10 cellular contexts compared by ENCODE assay signal in the genomic region with DNA sequence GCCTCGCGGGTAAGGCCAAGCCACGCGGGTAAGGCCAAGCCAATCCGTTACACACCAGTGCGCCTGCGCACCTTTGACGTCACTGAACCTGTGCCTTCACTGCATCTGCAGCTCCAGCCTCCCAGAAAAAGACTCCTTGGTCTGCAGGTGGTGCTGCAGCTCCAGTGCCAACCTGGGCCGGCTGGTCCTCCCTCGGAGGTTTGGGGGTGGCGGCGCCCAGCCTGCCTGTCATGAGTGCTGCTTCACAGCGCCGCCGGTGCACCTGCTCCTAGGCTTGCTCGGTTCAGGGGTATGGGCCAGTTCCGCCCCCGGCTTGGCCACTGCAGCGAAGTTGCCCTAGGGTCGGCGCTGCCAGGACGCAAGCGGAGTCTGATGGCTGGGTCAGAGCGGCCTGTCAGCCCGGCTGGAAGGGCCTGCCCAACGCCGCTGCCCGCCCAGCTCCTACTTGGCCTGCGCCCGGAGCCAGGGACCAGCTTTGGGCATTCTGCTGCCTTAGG.
DNase-seq lines count a peak whose midpoint lies in the region; ATAC-seq and TF ChIP-seq lines count a peak whose summit lies in the region.
"Had no signal": no experiment of that assay in that cellular context is flagged by ENCODE, and none has a peak within 500 bp of the region (broad histone marks: within the 10 kb centered on the region; RNA-seq: fewer than 3 reads in every experiment).

No MANE protein-coding gene starts in this region.

- H3K27me3 ChIP-seq in H7 (ENCODE audit: control insufficient read depth, insufficient read depth, low read length) = no peaks in the 10 kb centered on the region
- H3K27me3 ChIP-seq in heart left ventricle = peaks cover 0 to 6% (median 0%) of the 10 kb centered on the region in 9 donors
- no peaks in the 10 kb centered on the region for H3K27me3 ChIP-seq in endodermal cell (ENCODE audit: control insufficient read depth, insufficient read depth, low read length, poor library complexity, severe bottlenecking)
- no peaks in the 10 kb centered on the region for H3K27me3 ChIP-seq in gastrocnemius medialis

- TF ChIP-seq POLR2A in heart left ventricle (IDR thresholded peaks at IDR 0.05) (no peak), gastrocnemius medialis (IDR thresholded peaks at IDR 0.05) (no peak)

- peaks cover 13% of the 10 kb centered on the region for H3K27me3 Mint-ChIP-seq in activated T-cell treated with anti-CD3 and anti-CD28 coated beads, Interleukin-2, amount 50 U/mL, for 4 hours (ENCODE audit: low read depth)
- H3K27me3 Mint-ChIP-seq in endodermal cell (ENCODE audit: insufficient read depth) = no peaks in the 10 kb centered on the region

- TF ChIP-seq CTCF in heart left ventricle (IDR thresholded peaks at IDR 0.05) (peak in 4 of 12 donors; percentile 9 to 19 (median 16)), endodermal cell (conservative IDR thresholded peaks at IDR 0.05) (no peak), gastrocnemius medialis (IDR thresholded peaks at IDR 0.05 in 4 of 5, conservative IDR thresholded peaks at IDR 0.05 in 1 of 5) (no peak)

- H3K4me3 Mint-ChIP-seq in activated T-cell treated with anti-CD3 and anti-CD28 coated beads, Interleukin-2, amount 50 U/mL, for 4 hours = no peak overlapping the region
- no peak overlapping the region for H3K4me3 Mint-ChIP-seq in endodermal cell
- H3K4me3 Mint-ChIP-seq: T-helper 1 cell treated with Interleukin-12 subunit alpha and Interleukin-12 subunit beta and Interleukin-4 antibody, amounts not matched to agents 30 μg/mL and 1 μg/mL, for 36 hours had no signal

- H3K36me3 ChIP-seq in H7 (replicated peaks; ENCODE audit: control insufficient read depth, insufficient read depth, low read length) = peaks cover 1% of the 10 kb centered on the region; the same call in 1 of the 2 replicates
- H3K36me3 ChIP-seq in heart left ventricle = no peaks in the 10 kb centered on the region
- no peaks in the 10 kb centered on the region for H3K36me3 ChIP-seq in endodermal cell (ENCODE audit: control insufficient read depth, insufficient read depth, low read length)
- no peaks in the 10 kb centered on the region for H3K36me3 ChIP-seq in gastrocnemius medialis

- H3K4me1 ChIP-seq in heart left ventricle (no peaks in the 10 kb centered on the region), endodermal cell (ENCODE audit: control insufficient read depth, insufficient read depth, low read length) (no peaks in the 10 kb centered on the region), gastrocnemius medialis (peaks cover 0 to 5% of the 10 kb centered on the region in 2 donors)

- H3K9me3 Mint-ChIP-seq in activated T-cell treated with anti-CD3 and anti-CD28 coated beads, Interleukin-2, amount 50 U/mL, for 4 hours = no peaks in the 10 kb centered on the region
- no peaks in the 10 kb centered on the region for H3K9me3 Mint-ChIP-seq in endodermal cell
- H3K9me3 Mint-ChIP-seq: T-helper 1 cell treated with Interleukin-12 subunit alpha and Interleukin-12 subunit beta and Interleukin-4 antibody, amounts not matched to agents 30 μg/mL and 1 μg/mL, for 36 hours had no signal

- H3K4me3 ChIP-seq in H7 (ENCODE audit: insufficient read depth, low read depth, low read length) (no peak overlapping the region), heart left ventricle (peak overlapping the region in 4 of 12 donors; percentile 1 to 10 (median 6)), endodermal cell (ENCODE audit: low read length) (no peak overlapping the region), gastrocnemius medialis (no peak overlapping the region)

- DNase-seq in H7 = peak; percentile 22
- DNase-seq in activated T-cell treated with anti-CD3 and anti-CD28 coated beads, Interleukin-2, amount 50 U/mL, for 4 hours = peak; percentile 21
- peak in 4 of 5 donors; percentile 22 to 70 (median 48) for DNase-seq in heart left ventricle
- DNase-seq in stimulated activated CD4-positive, alpha-beta T cell treated with anti-CD3 and anti-CD28 coated beads, Interleukin-4, amount 100 ng/mL, for 1 hour = peak; percentile 42
- DNase-seq in DMS53 treated with DMSO at 0.1 percent for 48 hours (lab: John Stamatoyannopoulos, UW; ENCODE audit: unreplicated experiment) = no peak
- DNase-seq in endodermal cell = no peak
- no peak for DNase-seq in gastrocnemius medialis

- no peaks in the 10 kb centered on the region for H3K4me1 Mint-ChIP-seq in activated T-cell treated with anti-CD3 and anti-CD28 coated beads, Interleukin-2, amount 50 U/mL, for 4 hours (ENCODE audit: low read depth)
- peaks cover 15% of the 10 kb centered on the region for H3K4me1 Mint-ChIP-seq in endodermal cell

- H3K9me3 ChIP-seq in heart left ventricle = no peaks in the 10 kb centered on the region
- no peaks in the 10 kb centered on the region for H3K9me3 ChIP-seq in endodermal cell (ENCODE audit: control insufficient read depth, low read length)
- H3K9me3 ChIP-seq in gastrocnemius medialis = no peaks in the 10 kb centered on the region

- H3K9ac ChIP-seq in endodermal cell (ENCODE audit: extremely low read depth, low read length, poor library complexity, severe bottlenecking) = no peak overlapping the region

- intact Hi-C loops in heart left ventricle (cut with DNase I) (no loop called here), gastrocnemius medialis (cut with DNase I; ENCODE audit: low total_unique reads) (no loop called here)

- peak; percentile 46 to 65 for ATAC-seq in activated T-cell treated with anti-CD3 and anti-CD28 coated beads, Interleukin-2, amount 50 U/mL, for 4 hours
- ATAC-seq in heart left ventricle = peak in 3 of 4 donors; percentile 32 to 87 (median 52)
- ATAC-seq in gastrocnemius medialis = no peak
- ATAC-seq in GM21390 (IDR thresholded peaks at IDR 0.05; ENCODE audit: unreplicated experiment) = no peak

- 57 to 73% (median 68%) methylated on average over 4 to 30 of the region's 30 CpGs; no CpG with 5 or more reads in 1 of the 4 donors for WGBS in heart left ventricle, 4 donors
- 95 to 96% methylated on average over 11 to 30 of the region's 30 CpGs for WGBS in endodermal cell (ENCODE audit: insufficient coverage in 1 of 2, insufficient read length in 1 of 2), 2 experiments

- H3K36me3 Mint-ChIP-seq in activated T-cell treated with anti-CD3 and anti-CD28 coated beads, Interleukin-2, amount 50 U/mL, for 4 hours (ENCODE audit: insufficient read depth) = no peaks in the 10 kb centered on the region
- H3K36me3 Mint-ChIP-seq in endodermal cell (ENCODE audit: low read depth) = peaks cover 26% of the 10 kb centered on the region

- no peak overlapping the region for H3K27ac ChIP-seq in heart left ventricle
- no peak overlapping the region for H3K27ac ChIP-seq in endodermal cell (ENCODE audit: low read depth, low read length)
- H3K27ac ChIP-seq in gastrocnemius medialis = no peak overlapping the region
- H3K27ac ChIP-seq: epithelial cell of prostate had no signal

- H3K27ac Mint-ChIP-seq in endodermal cell = no peak overlapping the region

- in situ Hi-C loops in gastrocnemius medialis (cut with MboI; ENCODE audit: low sequenced_read_pairs in 4 of 4) = no loop called here

Comparison
In these comparisons a context has a peak if more than half of its experiments do, and no peak if none do; other contexts are left out.
1. DNase-seq: peak in H7 (single experiment), activated T-cell treated with anti-CD3 and anti-CD28 coated beads, Interleukin-2, amount 50 U/mL, for 4 hours (single experiment), heart left ventricle (4 of 5) and stimulated activated CD4-positive, alpha-beta T cell treated with anti-CD3 and anti-CD28 coated beads, Interleukin-4, amount 100 ng/mL, for 1 hour (single experiment); none in DMS53 treated with DMSO at 0.1 percent for 48 hours (single experiment), endodermal cell (single experiment) and gastrocnemius medialis (0 of 2).
2. ATAC-seq: peak in activated T-cell treated with anti-CD3 and anti-CD28 coated beads, Interleukin-2, amount 50 U/mL, for 4 hours (2 of 2) and heart left ventricle (3 of 4); none in gastrocnemius medialis (0 of 2) and GM21390 (single experiment).